In genomic region chr19:10380311-10381102, GRCh38 we compare ENCODE assay signal across 8 cellular contexts. TPM values are rescaled to one million over a fixed set of nuclear protein-coding genes. Genes with fewer than 3 reads are reported as not detected.
DNase-seq lines count a peak whose midpoint lies in the region; ATAC-seq and TF ChIP-seq lines count a peak whose summit lies in the region.

TSS of gene TYK2 (minus strand) at chr19:10380572. CDS start at chr19:10378406, 2,166 bp downstream.

- CTCF ChIA-PET in mammary epithelial cell (lab: Charles Lee; ENCODE audit: low non-redundant PET): interaction anchor here (0.6 kb wide), 1 partner anchor 120 kb away, joined by 3 read pairs; no protein-coding TSS in a partner anchor

- H3K4me2 ChIP-seq in mammary epithelial cell (ENCODE audit: insufficient read depth, low read depth, low read length): peak within 1 kb of the TSS; percentile 97

- no peaks in the 10 kb centered on the region for H4K20me1 ChIP-seq in mammary epithelial cell (ENCODE audit: insufficient read depth, low read length)

- peak; percentile 83 for ATAC-seq in GM18873 (IDR thresholded peaks at IDR 0.05; ENCODE audit: low FRiP score, unreplicated experiment)
- ATAC-seq in HG03139 (IDR thresholded peaks at IDR 0.05; ENCODE audit: unreplicated experiment): peak; percentile 91

- no TSS peak for BruUV-seq in mammary epithelial cell (replicated peaks; lab: Mats Ljungman, UMichigan)

- DNase-seq in ACHN: peak; percentile 95
- peak; percentile 97 for DNase-seq in NCI-H2227 (lab: John Stamatoyannopoulos, UW; ENCODE audit: unreplicated experiment)
- DNase-seq in WERI-Rb-1: peak; percentile 98
- peak; percentile 99 for DNase-seq in mammary epithelial cell

- H3K9me3 ChIP-seq in WERI-Rb-1 (ENCODE audit: severe bottlenecking) (no peaks in the 10 kb centered on the region), mammary epithelial cell (replicated peaks; ENCODE audit: insufficient read depth, low read length) (no peaks in the 10 kb centered on the region), iPS-20b (ENCODE audit: insufficient read depth, low read depth, low read length) (no peaks in the 10 kb centered on the region)

- H3K27ac ChIP-seq in WERI-Rb-1: peak within 1 kb of the TSS; percentile 78
- H3K27ac ChIP-seq in mammary epithelial cell (ENCODE audit: insufficient read depth, low read depth, low read length): peak within 1 kb of the TSS; percentile 65
- peak within 1 kb of the TSS; percentile 59 for H3K27ac ChIP-seq in iPS-20b (ENCODE audit: low read length)
- peak within 1 kb of the TSS; percentile 63 to 96 (median 88) for H3K27ac ChIP-seq in skin epidermis

- WGBS in mammary epithelial cell (ENCODE audit: low coverage, missing lambda C conversion rate): 2% methylated on average over 22 of the region's 58 CpGs

- TF ChIP-seq CTCF in WERI-Rb-1 (IDR thresholded peaks at IDR 0.05; ENCODE audit: low read depth, low read length) (no peak), mammary epithelial cell (conservative IDR thresholded peaks at IDR 0.05 in 1 of 2, IDR thresholded peaks at IDR 0.05 in 1 of 2; ENCODE audit: extremely low read depth in 1 of 2, insufficient read depth in 1 of 2, low read depth in 1 of 2, low read length in 2 of 2) (no peak)

- intact Hi-C loops in mammary epithelial cell (cut with micrococcal nuclease): loop anchor here (1.0 to 10.0 kb wide), 2 partner anchors 46 to 276 kb away; partner anchors contain the start of genes ANGPTL6 and PPAN

- H3K9ac ChIP-seq in mammary epithelial cell (ENCODE audit: insufficient read depth, low read length): peak within 1 kb of the TSS; percentile 58
- H3K9ac ChIP-seq in iPS-20b (ENCODE audit: low read depth, low read length): peak within 1 kb of the TSS; percentile 85; the same call in 1 of the 2 replicates

- dilution Hi-C loops in mammary epithelial cell (cut with HindIII; ENCODE audit: low sequenced_read_pairs): no loop called here

- peak within 1 kb of the TSS; percentile 99 for H2AFZ ChIP-seq in mammary epithelial cell (ENCODE audit: low read depth, low read length)

- peak within 1 kb of the TSS; percentile 88 for H3K4me3 ChIP-seq in WERI-Rb-1 (ENCODE audit: low read depth, low read length)
- H3K4me3 ChIP-seq in mammary epithelial cell (replicated peaks in 1 of 3; ENCODE audit: insufficient read depth in 1 of 3, low read depth in 2 of 3, low read length in 3 of 3): peak within 1 kb of the TSS; percentile 81 to 99 (median 92)
- H3K4me3 ChIP-seq in iPS-20b (ENCODE audit: low read length): peak within 1 kb of the TSS; percentile 93
- peak within 1 kb of the TSS; percentile 63 to 93 (median 79) for H3K4me3 ChIP-seq in skin epidermis

- peaks cover 19% of the 10 kb centered on the region for H3K79me2 ChIP-seq in mammary epithelial cell (ENCODE audit: insufficient read depth, low read length)

- no peaks in the 10 kb centered on the region for H3K27me3 ChIP-seq in WERI-Rb-1 (ENCODE audit: insufficient read depth, low read depth, severe bottlenecking)
- no peaks in the 10 kb centered on the region for H3K27me3 ChIP-seq in mammary epithelial cell (ENCODE audit: insufficient read depth, low read length)
- no peaks in the 10 kb centered on the region for H3K27me3 ChIP-seq in iPS-20b (ENCODE audit: insufficient read depth, low read length)

- H3K4me1 ChIP-seq in mammary epithelial cell (ENCODE audit: insufficient read depth, low read length) (peaks cover 11% of the 10 kb centered on the region), iPS-20b (ENCODE audit: insufficient read depth, low read length) (0 out of 2 replicates have a peak, but pooled peaks cover 2% of the 10 kb centered on the region)

- H3K36me3 ChIP-seq in WERI-Rb-1 (peaks cover 16% of the 10 kb centered on the region), mammary epithelial cell (ENCODE audit: insufficient read depth, low read length) (no peaks in the 10 kb centered on the region), iPS-20b (ENCODE audit: insufficient read depth, low read depth, low read length) (peaks cover 3% of the 10 kb centered on the region; the same call in 1 of the 2 replicates)

- in situ Hi-C loops in ACHN (cut with HindIII; ENCODE audit: low pct_ligation_motif_present, low pct_unique_long_range_greater_than_20kb, low sequenced_read_pairs): no loop called here
- in situ Hi-C loops in mammary epithelial cell (cut with MboI; ENCODE audit: low sequenced_read_pairs in 2 of 2): loop anchor here (10.0 to 25.0 kb wide), 2 partner anchors 443 to 446 kb away; partner anchors contain the start of gene OLFM2 (in 2 of the 2)

RNA-seq across cellular contexts. Expression of gene TYK2, which starts in this region (rescaled TPM):
- 100 to 1,000 TPM in 1 of 2 donors, 10 to 100 TPM in 1; 43.5 to 110 TPM for total RNA-seq in mammary epithelial cell
- polyA plus RNA-seq in mammary epithelial cell: 29.4 TPM
- 100 TPM for polyA minus RNA-seq in mammary epithelial cell

Comparison
In these comparisons a context has a peak if more than half of its experiments do, and no peak if none do; other contexts are left out.
1. Peak in every context shown above with its lines: DNase-seq, ATAC-seq, H3K4me3 ChIP-seq and H3K27ac ChIP-seq.